ENCODE assay signal across 21 cellular contexts in genomic region chr14:32413967-32414640, GRCh38.
A peak's percentile ranks its signal among the peaks of the same experiment; 100 is the strongest.
DNase-seq lines count a peak whose midpoint lies in the region; ATAC-seq and TF ChIP-seq lines count a peak whose summit lies in the region.
"Had no signal": no experiment of that assay in that cellular context is flagged by ENCODE, and none has a peak within 500 bp of the region (broad histone marks: within the 10 kb centered on the region; RNA-seq: fewer than 3 reads in every experiment).

No MANE protein-coding gene starts in this region.

- POLR2A ChIA-PET in naive thymus-derived CD4-positive, alpha-beta T cell (lab: Charles Lee) = no interaction called here

- H3K9me3 ChIP-seq in left ventricle myocardium inferior (replicated peaks) = no peaks in the 10 kb centered on the region
- no peaks in the 10 kb centered on the region for H3K9me3 ChIP-seq in naive thymus-derived CD4-positive, alpha-beta T cell (ENCODE audit: control insufficient read depth in 2 of 3, low read length in 3 of 3)
- H3K9me3 ChIP-seq in Karpas-422 (ENCODE audit: low read length) = no peaks in the 10 kb centered on the region
- H3K9me3 ChIP-seq: ascending aorta, prostate gland, upper lobe of right lung had no signal

- TF ChIP-seq CTCF in left ventricle myocardium inferior (IDR thresholded peaks at IDR 0.05; ENCODE audit: borderline replicate concordance) = no peak
- TF ChIP-seq CTCF in brain (conservative IDR thresholded peaks at IDR 0.05) = no peak

- CTCF ChIA-PET in naive thymus-derived CD4-positive, alpha-beta T cell (lab: Charles Lee) = no interaction called here

- no peak overlapping the region for H3K4me2 ChIP-seq in Karpas-422 (ENCODE audit: low read depth, low read length, poor library complexity, severe bottlenecking)

- no peak overlapping the region for H3K4me3 Mint-ChIP-seq in brain
- no peak overlapping the region for H3K4me3 Mint-ChIP-seq in naive thymus-derived CD4-positive, alpha-beta T cell
- H3K4me3 Mint-ChIP-seq: activated CD8-positive, alpha-beta T cell treated with anti-CD3 and anti-CD28 coated beads, Interleukin-2, amount 10 ng/mL, durations not matched to agents 7 days and 5 days; activated naive CD8-positive, alpha-beta T cell treated with anti-CD3 and anti-CD28 coated beads for 36 hours; memory B cell; T-helper 1 cell treated with Interleukin-12 subunit alpha and Interleukin-12 subunit beta and Interleukin-4 antibody, amounts not matched to agents 30 μg/mL and 1 μg/mL, for 36 hours had no signal

- peak overlapping the region; percentile 77 for H3K27ac ChIP-seq in left ventricle myocardium inferior (replicated peaks)
- no peak overlapping the region for H3K27ac ChIP-seq in naive thymus-derived CD4-positive, alpha-beta T cell (ENCODE audit: low read depth, low read length)
- no peak overlapping the region for H3K27ac ChIP-seq in Karpas-422 (ENCODE audit: low read length)
- H3K27ac ChIP-seq: ascending aorta, HL-60, prostate gland, upper lobe of right lung had no signal

- H3K4me3 ChIP-seq in left ventricle myocardium inferior = no peak overlapping the region
- H3K4me3 ChIP-seq in naive thymus-derived CD4-positive, alpha-beta T cell (ENCODE audit: low read length) = no peak overlapping the region
- no peak overlapping the region for H3K4me3 ChIP-seq in Karpas-422 (ENCODE audit: low read length)
- H3K4me3 ChIP-seq: ascending aorta, prostate gland, upper lobe of right lung had no signal

- H3K9me2 ChIP-seq in Karpas-422 (replicated peaks; ENCODE audit: insufficient read depth, low read length) = no peaks in the 10 kb centered on the region

- H3K27me3 ChIP-seq in left ventricle myocardium inferior (ENCODE audit: low read depth) (no peaks in the 10 kb centered on the region), Karpas-422 (ENCODE audit: low read length) (no peaks in the 10 kb centered on the region)
- H3K27me3 ChIP-seq in naive thymus-derived CD4-positive, alpha-beta T cell (ENCODE audit: control insufficient read depth in 2 of 2, insufficient read depth in 2 of 2, low read length in 2 of 2) = no peaks in the 10 kb centered on the region
- H3K27me3 ChIP-seq: ascending aorta, upper lobe of right lung had no signal

- peak overlapping the region in 4 of 5 experiments; percentile 0 to 42 (median 9) for H3K27ac Mint-ChIP-seq in brain
- H3K27ac Mint-ChIP-seq in naive thymus-derived CD4-positive, alpha-beta T cell = no peak overlapping the region
- H3K27ac Mint-ChIP-seq: activated CD8-positive, alpha-beta T cell treated with anti-CD3 and anti-CD28 coated beads, Interleukin-2, amount 10 ng/mL, durations not matched to agents 7 days and 5 days; activated naive CD8-positive, alpha-beta T cell treated with anti-CD3 and anti-CD28 coated beads for 36 hours; memory B cell; T-helper 1 cell treated with Interleukin-12 subunit alpha and Interleukin-12 subunit beta and Interleukin-4 antibody, amounts not matched to agents 30 μg/mL and 1 μg/mL, for 36 hours had no signal

- H2AFZ ChIP-seq in Karpas-422 (ENCODE audit: low read length) = no peak overlapping the region

- DNase-seq in left ventricle myocardium inferior = no peak
- DNase-seq in Right ventricle myocardium inferior (ENCODE audit: missing footprints) = no peak
- peak; percentile 23 for DNase-seq in glomerular endothelial cell (ENCODE audit: extremely low read depth, low read depth, low spot score)
- no peak for DNase-seq in naive thymus-derived CD4-positive, alpha-beta T cell
- DNase-seq in Karpas-422 = no peak
- DNase-seq: activated CD8-positive, alpha-beta T cell treated with anti-CD3 and anti-CD28 coated beads, Interleukin-2, amount 10 ng/mL, durations not matched to agents 7 days and 5 days; activated effector memory CD4-positive, alpha-beta T cell treated with Interleukin-2 at 50 U/mL for 16 hours; activated naive CD8-positive, alpha-beta T cell treated with anti-CD3 and anti-CD28 coated beads for 36 hours; activated T-cell treated with anti-CD3 and anti-CD28 coated beads for 4 hours; HCEC 1CT; NCI-H1092 treated with DMSO at 0.1 percent for 48 hours; SHP77 treated with DMSO at 0.1 percent for 48 hours; upper lobe of right lung had no signal

- no peaks in the 10 kb centered on the region for H3K9me3 Mint-ChIP-seq in brain
- H3K9me3 Mint-ChIP-seq in naive thymus-derived CD4-positive, alpha-beta T cell = peaks cover 0 to 2% (median 0%) of the 10 kb centered on the region in 11 donors
- H3K9me3 Mint-ChIP-seq: activated naive CD8-positive, alpha-beta T cell treated with anti-CD3 and anti-CD28 coated beads for 36 hours; memory B cell; T-helper 1 cell treated with Interleukin-12 subunit alpha and Interleukin-12 subunit beta and Interleukin-4 antibody, amounts not matched to agents 30 μg/mL and 1 μg/mL, for 36 hours had no signal

- no peaks in the 10 kb centered on the region for H3K79me2 ChIP-seq in Karpas-422 (ENCODE audit: low read length)

- intact Hi-C loops in left ventricle myocardium inferior (cut with micrococcal nuclease) (no loop called here), Right ventricle myocardium inferior (cut with DNase I) (loop anchor here (10.0 kb wide), 1 partner anchor 101 kb away; no protein-coding TSS in a partner anchor)
- intact Hi-C loops in naive thymus-derived CD4-positive, alpha-beta T cell (cut with micrococcal nuclease) = no loop called here

- no peak overlapping the region for H3K9ac ChIP-seq in Karpas-422 (ENCODE audit: low read length)

- no peaks in the 10 kb centered on the region for H4K20me1 ChIP-seq in Karpas-422 (ENCODE audit: insufficient read depth, low read depth, low read length)

- H3K36me3 ChIP-seq in left ventricle myocardium inferior (no peaks in the 10 kb centered on the region), Karpas-422 (ENCODE audit: insufficient read depth, low read length) (no peaks in the 10 kb centered on the region)
- no peaks in the 10 kb centered on the region for H3K36me3 ChIP-seq in naive thymus-derived CD4-positive, alpha-beta T cell (ENCODE audit: control insufficient read depth in 2 of 3, insufficient read depth in 3 of 3, low read length in 3 of 3)
- H3K36me3 ChIP-seq: ascending aorta, prostate gland, upper lobe of right lung had no signal

- H3K4me1 Mint-ChIP-seq in brain = peaks cover 84% of the 10 kb centered on the region
- H3K4me1 Mint-ChIP-seq in naive thymus-derived CD4-positive, alpha-beta T cell = no peaks in the 10 kb centered on the region
- H3K4me1 Mint-ChIP-seq: activated naive CD8-positive, alpha-beta T cell treated with anti-CD3 and anti-CD28 coated beads for 36 hours; memory B cell had no signal

- no peaks in the 10 kb centered on the region for H3K27me3 Mint-ChIP-seq in brain
- peaks cover 0 to 5% (median 0%) of the 10 kb centered on the region in 5 donors for H3K27me3 Mint-ChIP-seq in naive thymus-derived CD4-positive, alpha-beta T cell
- H3K27me3 Mint-ChIP-seq: activated naive CD8-positive, alpha-beta T cell treated with anti-CD3 and anti-CD28 coated beads for 36 hours; memory B cell had no signal

- H3K4me1 ChIP-seq in left ventricle myocardium inferior (peaks cover 25% of the 10 kb centered on the region), Karpas-422 (ENCODE audit: low read length) (peaks cover 6% of the 10 kb centered on the region)
- no peaks in the 10 kb centered on the region for H3K4me1 ChIP-seq in naive thymus-derived CD4-positive, alpha-beta T cell (ENCODE audit: control insufficient read depth in 2 of 2, insufficient read depth in 2 of 2, low read length in 2 of 2)
- H3K4me1 ChIP-seq: prostate gland, upper lobe of right lung had no signal

- no peak for ATAC-seq in Right ventricle myocardium inferior
- ATAC-seq in naive thymus-derived CD4-positive, alpha-beta T cell = no peak
- no peak for ATAC-seq in HG02763 (IDR thresholded peaks at IDR 0.05; ENCODE audit: unreplicated experiment)
- no peak for ATAC-seq in HG03097 (IDR thresholded peaks at IDR 0.05; ENCODE audit: low FRiP score, unreplicated experiment)
- ATAC-seq: activated CD8-positive, alpha-beta T cell treated with anti-CD3 and anti-CD28 coated beads, Interleukin-2, amount 10 ng/mL, durations not matched to agents 7 days and 5 days; upper lobe of right lung had no signal

- peaks cover 11% of the 10 kb centered on the region for H3K36me3 Mint-ChIP-seq in brain
- peaks cover 0 to 4% (median 0%) of the 10 kb centered on the region in 5 donors for H3K36me3 Mint-ChIP-seq in naive thymus-derived CD4-positive, alpha-beta T cell
- H3K36me3 Mint-ChIP-seq: activated naive CD8-positive, alpha-beta T cell treated with anti-CD3 and anti-CD28 coated beads for 36 hours; memory B cell had no signal

Comparison
In these comparisons a context has a peak if more than half of its experiments do, and no peak if none do; other contexts are left out.
1. H3K27ac Mint-ChIP-seq: peak in brain (4 of 5); none in naive thymus-derived CD4-positive, alpha-beta T cell (0 of 9).